In genomic region chr4:170657761-170658160, GRCh38 we compare ENCODE assay signal across 28 cellular contexts.
"Had no signal": no experiment of that assay in that cellular context is flagged by ENCODE, and none has a peak within 500 bp of the region (broad histone marks: within the 10 kb centered on the region; RNA-seq: fewer than 3 reads in every experiment).

No MANE protein-coding gene starts in this region.

- H3K4me3 ChIP-seq: ascending aorta had no signal

- DNase-seq: activated CD4-positive, alpha-beta memory T cell treated with anti-CD3 and anti-CD28 coated beads, Interleukin-2, amount 10 ng/mL, durations not matched to agents 7 days and 5 days; activated CD4-positive, alpha-beta T cell treated with anti-CD3 and anti-CD28 coated beads for 1 hour; activated CD4-positive, alpha-beta T cell treated with anti-CD3 and anti-CD28 coated beads for 36 hours; activated CD4-positive, alpha-beta T cell treated with anti-CD3 and anti-CD28 coated beads for 48 hours; activated CD4-positive, alpha-beta T cell treated with anti-CD3 and anti-CD28 coated beads, Interleukin-2, amount 10 ng/mL, durations not matched to agents 7 days and 5 days; activated CD4-positive, alpha-beta T cell treated with anti-CD3 and anti-CD28 coated beads, Interleukin-2, amount 50 U/mL, for 48 hours; activated CD4-positive, CD25-positive, alpha-beta regulatory T cell; activated CD8-positive, alpha-beta memory T cell treated with anti-CD3 and anti-CD28 coated beads for 24 hours; activated CD8-positive, alpha-beta memory T cell treated with anti-CD3 and anti-CD28 coated beads, Interleukin-2, amount 10 ng/mL, durations not matched to agents 7 days and 5 days; activated CD8-positive, alpha-beta memory T cell treated with anti-CD3 and anti-CD28 coated beads, Interleukin-2, amount 50 U/mL, for 48 hours; activated CD8-positive, alpha-beta T cell treated with anti-CD3 and anti-CD28 coated beads, Interleukin-2, amount 10 ng/mL, durations not matched to agents 7 days and 5 days; activated effector memory CD4-positive, alpha-beta T cell treated with Interleukin-2 at 50 U/mL for 16 hours; activated gamma-delta T cell; activated naive CD4-positive, alpha-beta T cell treated with anti-CD3 and anti-CD28 coated beads, Interleukin-2, amount 10 ng/mL, durations not matched to agents 7 days and 5 days; activated naive CD4-positive, alpha-beta T cell treated with Interleukin-2 at 50 U/mL for 16 hours; activated naive CD8-positive, alpha-beta T cell treated with anti-CD3 and anti-CD28 coated beads, Interleukin-2, amount 10 ng/mL, durations not matched to agents 7 days and 5 days; activated naive CD8-positive, alpha-beta T cell treated with anti-CD3 and anti-CD28 coated beads, Interleukin-2, amount 50 U/mL, for 24 hours; activated T-cell treated with anti-CD3 and anti-CD28 coated beads, Interleukin-2, amount 50 U/mL, for 24 hours; activated T-cell treated with anti-CD3 and anti-CD28 coated beads, Interleukin-2, amount 50 U/mL, for 48 hours; amygdala; anterior cingulate cortex; central memory CD4-positive, alpha-beta T cell; T-helper 1 cell; T-helper 2 cell; T-helper 9 cell; WERI-Rb-1 had no signal

- H3K27me3 ChIP-seq: ascending aorta had no signal

- H3K27ac ChIP-seq: ascending aorta, WERI-Rb-1 had no signal

- FAIRE-seq: TTC549 had no signal

- H3K36me3 ChIP-seq: ascending aorta, WERI-Rb-1 had no signal
